9 cellular contexts compared by ENCODE assay signal in genomic region chr7:101947899-101948298, GRCh38.
DNase-seq lines count a peak whose midpoint lies in the region; ATAC-seq and TF ChIP-seq lines count a peak whose summit lies in the region.
"Had no signal": no experiment of that assay in that cellular context is flagged by ENCODE, and none has a peak within 500 bp of the region (broad histone marks: within the 10 kb centered on the region; RNA-seq: fewer than 3 reads in every experiment).

No MANE protein-coding gene starts in this region.

- H3K36me3 ChIP-seq in prostate gland: no peaks in the 10 kb centered on the region

- no peaks in the 10 kb centered on the region for H3K9me3 ChIP-seq in prostate gland

- no peaks in the 10 kb centered on the region for H3K9me3 Mint-ChIP-seq in nephron progenitor cell
- H3K9me3 Mint-ChIP-seq: CD4-positive, CD25-positive, alpha-beta regulatory T cell had no signal

- no peaks in the 10 kb centered on the region for H3K4me1 ChIP-seq in prostate gland (replicated peaks)

- WGBS in prostate gland: 52% methylated on average over 10 of the region's 10 CpGs

- H3K4me3 ChIP-seq in coronary artery: peak overlapping the region; percentile 34
- H3K4me3 ChIP-seq in prostate gland: no peak overlapping the region

- H3K4me1 Mint-ChIP-seq in nephron progenitor cell: peaks cover 62% of the 10 kb centered on the region

- ATAC-seq in HG03460 (IDR thresholded peaks at IDR 0.05; ENCODE audit: unreplicated experiment): no peak
- ATAC-seq in GM21723 (IDR thresholded peaks at IDR 0.05; ENCODE audit: unreplicated experiment): no peak

- peak overlapping the region; percentile 57 for H3K27ac Mint-ChIP-seq in nephron progenitor cell
- H3K27ac Mint-ChIP-seq: CD4-positive, CD25-positive, alpha-beta regulatory T cell had no signal

- peak; percentile 66 for DNase-seq in DMS153 treated with DMSO at 0.1 percent for 48 hours (lab: John Stamatoyannopoulos, UW; ENCODE audit: unreplicated experiment)
- DNase-seq in NCI-H446 treated with DMSO at 0.1 percent for 48 hours (lab: John Stamatoyannopoulos, UW): peak; percentile 64
- DNase-seq in coronary artery (ENCODE audit: low spot score): no peak
- DNase-seq in nephron progenitor cell: no peak
- no peak for DNase-seq in prostate gland (ENCODE audit: low spot score)
- DNase-seq in AG08395 (ENCODE audit: low spot score): no peak
- DNase-seq: CD4-positive, CD25-positive, alpha-beta regulatory T cell had no signal

- H3K36me3 Mint-ChIP-seq in nephron progenitor cell (ENCODE audit: low read depth): peaks cover 27% of the 10 kb centered on the region

- H3K27me3 ChIP-seq in prostate gland (replicated peaks; ENCODE audit: insufficient read depth): no peaks in the 10 kb centered on the region

- TF ChIP-seq CTCF in coronary artery (IDR thresholded peaks at IDR 0.05) (no peak), nephron progenitor cell (IDR thresholded peaks at IDR 0.05) (no peak), prostate gland (IDR thresholded peaks at IDR 0.05) (no peak)

- no peak for TF ChIP-seq POLR2A in prostate gland (IDR thresholded peaks at IDR 0.05)

- peak overlapping the region; percentile 60 to 75 for H3K27ac ChIP-seq in coronary artery
- H3K27ac ChIP-seq in prostate gland: no peak overlapping the region

- no peak overlapping the region for H3K4me3 Mint-ChIP-seq in nephron progenitor cell
- H3K4me3 Mint-ChIP-seq: CD4-positive, CD25-positive, alpha-beta regulatory T cell had no signal

- H3K27me3 Mint-ChIP-seq in nephron progenitor cell (ENCODE audit: low read depth, poor library complexity): no peaks in the 10 kb centered on the region
- H3K27me3 Mint-ChIP-seq: CD4-positive, CD25-positive, alpha-beta regulatory T cell had no signal

- intact Hi-C loops in prostate gland (cut with DNase I): loop anchor here (10.0 kb wide), 1 partner anchor 177 kb away; no protein-coding TSS in a partner anchor

Comparison
In these comparisons a context has a peak if more than half of its experiments do, and no peak if none do; other contexts are left out.
1. DNase-seq: peak in DMS153 treated with DMSO at 0.1 percent for 48 hours (single experiment) and NCI-H446 treated with DMSO at 0.1 percent for 48 hours (single experiment); none in coronary artery (single experiment), nephron progenitor cell (single experiment), prostate gland (single experiment) and AG08395 (single experiment).
2. H3K27ac ChIP-seq: peak in coronary artery (2 of 2); none in prostate gland (0 of 2).